ENCODE assay signal across 1 cellular context in genomic region chr1:160642281-160642644, GRCh38.
TF ChIP-seq lines count a peak whose summit lies in the region.

No MANE protein-coding gene starts in this region.

TF ChIP-seq in GM12878, 131 proteins besides CTCF, POLR2A, EP300 and RAD21 (continues in another document):
- TF ChIP-seq ZNF24 (IDR thresholded peaks at IDR 0.05) = no peak
- TF ChIP-seq HDGF (IDR thresholded peaks at IDR 0.05) = no peak
- no peak for TF ChIP-seq RELA (IDR thresholded peaks at IDR 0.05; ENCODE audit: borderline replicate concordance, partially characterized antibody)
- no peak for TF ChIP-seq NRF1 (conservative IDR thresholded peaks at IDR 0.05; ENCODE audit: low read depth, low read length)
- peak; percentile 11; the same call in 1 of the 2 replicates for TF ChIP-seq POLR2AphosphoS5 (IDR thresholded peaks at IDR 0.05; ENCODE audit: low read length)
- peak; percentile 7; the same call in 1 of the 2 replicates for TF ChIP-seq ZNF687 (IDR thresholded peaks at IDR 0.05)
- TF ChIP-seq SMARCA5 (IDR thresholded peaks at IDR 0.05) = no peak
- no peak for TF ChIP-seq KLF5 (IDR thresholded peaks at IDR 0.05; ENCODE audit: partially characterized antibody)
- no peak for TF ChIP-seq BHLHE40 (IDR thresholded peaks at IDR 0.05; ENCODE audit: borderline replicate concordance in 1 of 2, low read depth in 2 of 2, low read length in 1 of 2)
- no peak for TF ChIP-seq MXI1 (IDR thresholded peaks at IDR 0.05; ENCODE audit: low read depth, low read length)
- TF ChIP-seq ZZZ3 (IDR thresholded peaks at IDR 0.05; ENCODE audit: control insufficient read depth, insufficient read length, low read depth) = no peak
- no peak for TF ChIP-seq NFXL1 (IDR thresholded peaks at IDR 0.05; ENCODE audit: borderline replicate concordance)
- no peak for TF ChIP-seq NFYA (IDR thresholded peaks at IDR 0.05; ENCODE audit: borderline replicate concordance, low read depth, low read length)
- TF ChIP-seq SRF (IDR thresholded peaks at IDR 0.05; ENCODE audit: low read depth in 2 of 2, low read length in 2 of 2) = no peak
- no peak for TF ChIP-seq TARDBP (IDR thresholded peaks at IDR 0.05; ENCODE audit: borderline replicate concordance)
- no peak for TF ChIP-seq HSF1 (IDR thresholded peaks at IDR 0.05; ENCODE audit: low read depth, low read length)
- no peak for TF ChIP-seq CHD1 (IDR thresholded peaks at IDR 0.05; ENCODE audit: low read depth, low read length)
- no peak for TF ChIP-seq MEF2B (IDR thresholded peaks at IDR 0.05; ENCODE audit: partially characterized antibody, poor library complexity, severe bottlenecking)
- no peak for TF ChIP-seq SREBF1 (IDR thresholded peaks at IDR 0.05; ENCODE audit: low read length)
- TF ChIP-seq MEF2A (IDR thresholded peaks at IDR 0.05; ENCODE audit: insufficient read depth, low read depth, low read length) = no peak
- TF ChIP-seq SP1 (IDR thresholded peaks at IDR 0.05; ENCODE audit: low read depth, low read length) = no peak
- TF ChIP-seq SMAD5 (IDR thresholded peaks at IDR 0.05; ENCODE audit: low read depth) = no peak
- 0 out of 2 replicates have a peak, but pooled peaks have one; percentile 15 for TF ChIP-seq MTA3 (IDR thresholded peaks at IDR 0.05; ENCODE audit: borderline replicate concordance, low read length)
- no peak for TF ChIP-seq CEBPB (IDR thresholded peaks at IDR 0.05; ENCODE audit: borderline replicate concordance in 1 of 2, low read depth in 2 of 2, low read length in 2 of 2)
- TF ChIP-seq BCL3 (IDR thresholded peaks at IDR 0.05; ENCODE audit: borderline replicate concordance, insufficient read depth, low read depth, low read length, poor library complexity, severe bottlenecking) = no peak
- TF ChIP-seq DPF2 (IDR thresholded peaks at IDR 0.05) = no peak
- no peak; the same call in 1 of the 2 replicates for TF ChIP-seq USF2 (IDR thresholded peaks at IDR 0.05; ENCODE audit: borderline replicate concordance, low read depth, low read length)
- 0 out of 2 replicates have a peak, but pooled peaks have one; percentile 23 for TF ChIP-seq LARP7 (IDR thresholded peaks at IDR 0.05)
- no peak for TF ChIP-seq NBN (IDR thresholded peaks at IDR 0.05)
- no peak for TF ChIP-seq PKNOX1 (IDR thresholded peaks at IDR 0.05)
- TF ChIP-seq TCF12 (IDR thresholded peaks at IDR 0.05; ENCODE audit: low read depth, low read length) = no peak
- no peak for TF ChIP-seq EGR1 (IDR thresholded peaks at IDR 0.05; ENCODE audit: borderline replicate concordance in 1 of 2, low read depth in 2 of 2, low read length in 2 of 2)
- TF ChIP-seq BRCA1 (IDR thresholded peaks at IDR 0.05; ENCODE audit: low read depth, low read length) = no peak
- peak; percentile 15 for TF ChIP-seq ATF2 (IDR thresholded peaks at IDR 0.05; ENCODE audit: low read length)
- no peak for TF ChIP-seq HCFC1 (IDR thresholded peaks at IDR 0.05; ENCODE audit: low read length)
- TF ChIP-seq HDAC6 (IDR thresholded peaks at IDR 0.05; ENCODE audit: unreplicated experiment) = no peak
- no peak for TF ChIP-seq CHD4 (IDR thresholded peaks at IDR 0.05)
- no peak for TF ChIP-seq YBX1 (IDR thresholded peaks at IDR 0.05)
- TF ChIP-seq MAX (IDR thresholded peaks at IDR 0.05; ENCODE audit: low read depth, low read length) = no peak
- TF ChIP-seq JUNB (IDR thresholded peaks at IDR 0.05) = no peak
- no peak for TF ChIP-seq KAT2A (conservative IDR thresholded peaks at IDR 0.05; ENCODE audit: control insufficient read depth, low read depth, low read length)
- peak; percentile 44; the same call in 1 of the 2 replicates for TF ChIP-seq RAD51 (IDR thresholded peaks at IDR 0.05)
- TF ChIP-seq BACH1 (IDR thresholded peaks at IDR 0.05; ENCODE audit: borderline replicate concordance) = peak; percentile 64
- 0 out of 2 replicates have a peak, but pooled peaks have one; percentile 3 for TF ChIP-seq POLR2AphosphoS2 (IDR thresholded peaks at IDR 0.05; ENCODE audit: low read depth, low read length)
- no peak for TF ChIP-seq ZBED1 (IDR thresholded peaks at IDR 0.05; ENCODE audit: borderline replicate concordance)
- no peak for TF ChIP-seq PRDM15 (CRISPR knock-in tag; IDR thresholded peaks at IDR 0.05)
- no peak for TF ChIP-seq ZBTB40 (IDR thresholded peaks at IDR 0.05; ENCODE audit: borderline replicate concordance)
- TF ChIP-seq CBX5 (IDR thresholded peaks at IDR 0.05; ENCODE audit: low read depth) = no peak
- no peak for TF ChIP-seq ZNF274 (IDR thresholded peaks at IDR 0.05; ENCODE audit: insufficient read depth, insufficient read length)
- 0 out of 2 replicates have a peak, but pooled peaks have one; percentile 6 for TF ChIP-seq CBFB (IDR thresholded peaks at IDR 0.05; ENCODE audit: low read depth)
- TF ChIP-seq NR2F1 (conservative IDR thresholded peaks at IDR 0.05) = no peak
